Comparison of ENCODE assay signal across 14 cellular contexts in the genomic region with DNA sequence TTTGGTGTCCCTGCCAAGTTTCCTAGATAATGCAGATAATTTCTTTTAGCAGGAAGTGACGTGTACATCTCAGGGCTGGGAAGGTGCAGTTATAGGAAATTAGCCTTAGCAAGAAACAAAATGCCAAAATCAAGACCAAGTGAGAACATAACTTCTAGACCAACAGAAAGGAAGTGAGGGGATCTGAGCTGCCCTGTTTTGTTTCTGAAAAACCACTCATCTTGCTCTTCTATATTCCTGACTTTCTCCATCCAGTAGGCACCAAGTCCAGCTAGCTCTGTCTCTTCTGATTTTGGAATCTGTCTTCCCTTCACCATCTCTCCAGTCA. TPM values are rescaled to one million over a fixed set of nuclear protein-coding genes. Genes with fewer than 3 reads are reported as not detected.
DNase-seq lines count a peak whose midpoint lies in the region; ATAC-seq and TF ChIP-seq lines count a peak whose summit lies in the region.
"Had no signal": no experiment of that assay in that cellular context is flagged by ENCODE, and none has a peak within 500 bp of the region (broad histone marks: within the 10 kb centered on the region; RNA-seq: fewer than 3 reads in every experiment).

No MANE protein-coding gene starts in this region.

- H3K27me3 ChIP-seq in breast epithelium (no peaks in the 10 kb centered on the region), right lobe of liver (no peaks in the 10 kb centered on the region), upper lobe of right lung (no peaks in the 10 kb centered on the region)
- H3K27me3 ChIP-seq: adrenal gland had no signal

- POLR2A ChIA-PET in MCF 10A (lab: Yijun Ruan, JAX) = interaction anchor here (0.6 to 6.4 kb wide), 3 partner anchors 13 to 196 kb away, joined by 3 to 66 read pairs (median 3); a partner anchor contains a TSS

- H3K27ac ChIP-seq in breast epithelium = no peak overlapping the region
- peak overlapping the region in 2 of 3 donors; percentile 83 to 87 for H3K27ac ChIP-seq in right lobe of liver
- H3K27ac ChIP-seq in upper lobe of right lung = peak overlapping the region; percentile 1
- H3K27ac ChIP-seq: adrenal gland had no signal

- BruUV-seq in MCF 10A (replicated peaks; lab: Mats Ljungman, UMichigan) = no TSS peak

- H3K36me3 Mint-ChIP-seq in MCF 10A (ENCODE audit: insufficient read depth, unreplicated experiment) = no peaks in the 10 kb centered on the region
- peaks cover 4% of the 10 kb centered on the region for H3K36me3 Mint-ChIP-seq in activated naive CD8-positive, alpha-beta T cell treated with anti-CD3 and anti-CD28 coated beads for 36 hours

- ATAC-seq in right lobe of liver (no peak), upper lobe of right lung (no peak), GM18502 (IDR thresholded peaks at IDR 0.05; ENCODE audit: poor library complexity, unreplicated experiment) (no peak)

- intact Hi-C loops in MCF 10A (cut with micrococcal nuclease) = no loop called here
- intact Hi-C loops in breast epithelium (cut with DNase I; ENCODE audit: low total_unique reads) = no loop called here
- intact Hi-C loops in right lobe of liver (cut with DNase I) = no loop called here
- intact Hi-C loops in upper lobe of right lung (cut with DNase I) = no loop called here

- H3K4me3 ChIP-seq in breast epithelium (no peak overlapping the region), right lobe of liver (no peak overlapping the region), upper lobe of right lung (no peak overlapping the region)
- H3K4me3 ChIP-seq: adrenal gland, lower lobe of right lung had no signal

- 38% methylated on average over 1 of the region's 1 CpG for WGBS in right lobe of liver (ENCODE audit: insufficient coverage, low coverage, low lambda C conversion rate, missing lambda C conversion rate)

- no peaks in the 10 kb centered on the region for H3K9me3 Mint-ChIP-seq in MCF 10A (ENCODE audit: unreplicated experiment)
- no peaks in the 10 kb centered on the region for H3K9me3 Mint-ChIP-seq in activated naive CD8-positive, alpha-beta T cell treated with anti-CD3 and anti-CD28 coated beads for 36 hours

- H3K4me1 ChIP-seq in breast epithelium (peaks cover 0 to 3% of the 10 kb centered on the region in 2 donors), right lobe of liver (peaks cover 2 to 67% (median 16%) of the 10 kb centered on the region in 4 donors), upper lobe of right lung (peaks cover 31% of the 10 kb centered on the region)

- TF ChIP-seq CTCF in MCF 10A (IDR thresholded peaks at IDR 0.05; ENCODE audit: unreplicated experiment) (no peak), breast epithelium (IDR thresholded peaks at IDR 0.05) (no peak), right lobe of liver (IDR thresholded peaks at IDR 0.05) (no peak), upper lobe of right lung (IDR thresholded peaks at IDR 0.05) (no peak)

- CTCF ChIA-PET in MCF 10A (lab: Yijun Ruan, JAX) = no interaction called here

- no peaks in the 10 kb centered on the region for H3K27me3 Mint-ChIP-seq in MCF 10A (ENCODE audit: insufficient read depth, unreplicated experiment)
- H3K27me3 Mint-ChIP-seq in activated naive CD8-positive, alpha-beta T cell treated with anti-CD3 and anti-CD28 coated beads for 36 hours = no peaks in the 10 kb centered on the region

- H3K4me1 Mint-ChIP-seq in MCF 10A (ENCODE audit: insufficient read depth, unreplicated experiment) = peaks cover 33% of the 10 kb centered on the region
- peaks cover 15% of the 10 kb centered on the region for H3K4me1 Mint-ChIP-seq in activated naive CD8-positive, alpha-beta T cell treated with anti-CD3 and anti-CD28 coated beads for 36 hours

- TF ChIP-seq POLR2A in breast epithelium (IDR thresholded peaks at IDR 0.05) = no peak
- no peak for TF ChIP-seq POLR2A in right lobe of liver (IDR thresholded peaks at IDR 0.05)

- DNase-seq in MCF 10A (ENCODE audit: unreplicated experiment) (no peak), breast epithelium (ENCODE audit: low spot score in 2 of 2) (no peak), right lobe of liver (no peak), upper lobe of right lung (no peak), NCI-H2171 treated with DMSO at 0.1 percent for 48 hours (lab: John Stamatoyannopoulos, UW) (no peak), NCI-H2171 (lab: John Stamatoyannopoulos, UW) (no peak)
- DNase-seq in activated naive CD8-positive, alpha-beta T cell treated with anti-CD3 and anti-CD28 coated beads for 36 hours = no peak
- DNase-seq: adrenal gland, COR-L47, NCI-H1436, NCI-H345, nephron progenitor cell had no signal

- no peak overlapping the region for H3K4me3 Mint-ChIP-seq in MCF 10A (ENCODE audit: unreplicated experiment)
- H3K4me3 Mint-ChIP-seq in activated naive CD8-positive, alpha-beta T cell treated with anti-CD3 and anti-CD28 coated beads for 36 hours = no peak overlapping the region
- H3K4me3 Mint-ChIP-seq: nephron progenitor cell had no signal

- H3K9me3 ChIP-seq in breast epithelium (no peaks in the 10 kb centered on the region), right lobe of liver (no peaks in the 10 kb centered on the region), upper lobe of right lung (no peaks in the 10 kb centered on the region)
- H3K9me3 ChIP-seq: adrenal gland, lower lobe of right lung had no signal

- no peaks in the 10 kb centered on the region for H3K36me3 ChIP-seq in breast epithelium
- no peaks in the 10 kb centered on the region for H3K36me3 ChIP-seq in right lobe of liver
- no peaks in the 10 kb centered on the region for H3K36me3 ChIP-seq in upper lobe of right lung
- H3K36me3 ChIP-seq: adrenal gland, lower lobe of right lung had no signal

- H3K27ac Mint-ChIP-seq in MCF 10A (ENCODE audit: low read depth, unreplicated experiment) = peak overlapping the region; percentile 12
- H3K27ac Mint-ChIP-seq in activated naive CD8-positive, alpha-beta T cell treated with anti-CD3 and anti-CD28 coated beads for 36 hours = peak overlapping the region; percentile 1
- H3K27ac Mint-ChIP-seq: nephron progenitor cell had no signal

RNA-seq across cellular contexts. Expression of a gene that starts 23.9 kb away (rescaled TPM):
- total RNA-seq in MCF 10A (2022) (99.9 and 149 TPM in 2 replicates), breast epithelium (10 to 100 TPM; 53.8 to 97.5 (median 88.8) TPM), right lobe of liver (100 to 1,000 TPM in 2 of 6 experiments, 10 to 100 TPM in 4; 24.3 to 139 (median 50.4) TPM), upper lobe of right lung (110 TPM)
- 10 to 100 TPM; 15.3 to 15.6 TPM for total RNA-seq in activated naive CD8-positive, alpha-beta T cell treated with anti-CD3 and anti-CD28 coated beads for 36 hours

Comparison
In these comparisons a context has a peak if more than half of its experiments do, and no peak if none do; other contexts are left out.
1. H3K27ac ChIP-seq: peak in right lobe of liver (2 of 3) and upper lobe of right lung (single experiment); none in breast epithelium (0 of 2).